In genomic region chr2:207073791-207074678, GRCh38 we compare ENCODE assay signal across 9 cellular contexts.
A peak's percentile ranks its signal among the peaks of the same experiment; 100 is the strongest.
DNase-seq lines count a peak whose midpoint lies in the region; ATAC-seq, FAIRE-seq and TF ChIP-seq lines count a peak whose summit lies in the region.
"Had no signal": no experiment of that assay in that cellular context is flagged by ENCODE, and none has a peak within 500 bp of the region (broad histone marks: within the 10 kb centered on the region; RNA-seq: fewer than 3 reads in every experiment).

No MANE protein-coding gene starts in this region.

- H3K9me3 Mint-ChIP-seq in natural killer cell treated with Interleukin-12 subunit alpha and Interleukin-12 subunit beta and Interleukin-15 and Interleukin-18, amount 100 ng/mL, for 72 hours = peaks cover 6% of the 10 kb centered on the region

- CTCF ChIA-PET in Panc1 (lab: Charles Lee) = no interaction called here

- peaks cover 4% of the 10 kb centered on the region for H3K36me3 Mint-ChIP-seq in natural killer cell treated with Interleukin-12 subunit alpha and Interleukin-12 subunit beta and Interleukin-15 and Interleukin-18, amount 100 ng/mL, for 72 hours

- peak overlapping the region; percentile 87 for H3K4me3 Mint-ChIP-seq in natural killer cell treated with Interleukin-12 subunit alpha and Interleukin-12 subunit beta and Interleukin-15 and Interleukin-18, amount 100 ng/mL, for 72 hours

- no TSS peak for BruUV-seq in Panc1 (replicated peaks; lab: Mats Ljungman, UMichigan)

- peaks cover 22 to 38% of the 10 kb centered on the region in 2 donors for H3K4me1 Mint-ChIP-seq in natural killer cell treated with Interleukin-12 subunit alpha and Interleukin-12 subunit beta and Interleukin-15 and Interleukin-18, amount 100 ng/mL, for 72 hours (ENCODE audit: low read depth in 2 of 2)

- intact Hi-C loops in Panc1 (cut with micrococcal nuclease; ENCODE audit: unreplicated experiment) = no loop called here
- intact Hi-C loops in uterus (cut with DNase I; ENCODE audit: low total_unique reads) = no loop called here

- FAIRE-seq in bronchial epithelial cell (lab: Jason Lieb, UNC) = no peak

- DNase-seq in NCI-H2171 treated with DMSO at 0.1 percent for 48 hours (lab: John Stamatoyannopoulos, UW) (peak; percentile 24), NCI-H2171 (lab: John Stamatoyannopoulos, UW) (no peak), Panc1 (ENCODE audit: low read depth, low spot score) (no peak), bronchial epithelial cell (ENCODE audit: low read depth) (peak; percentile 40), uterus (no peak), OCI-M2 (lab: John Stamatoyannopoulos, UW; ENCODE audit: unreplicated experiment) (no peak)
- DNase-seq in natural killer cell treated with Interleukin-12 subunit alpha and Interleukin-12 subunit beta and Interleukin-15 and Interleukin-18, amount 100 ng/mL, for 72 hours (ENCODE audit: low spot score) = peak; percentile 79

- POLR2A ChIA-PET in Panc1 (lab: Charles Lee) = interaction anchor here (0.6 kb wide), 1 partner anchor 47 kb away, joined by 3 read pairs; no protein-coding TSS in a partner anchor

- H3K27ac ChIP-seq in Panc1 (ENCODE audit: low read length) (no peak overlapping the region), uterus (peak overlapping the region; percentile 28 to 49)
- H3K27ac ChIP-seq: SJSA1 had no signal

- H3K4me3 ChIP-seq in Panc1 (ENCODE audit: low read depth in 2 of 2, low read length in 2 of 2) (no peak overlapping the region), bronchial epithelial cell (ENCODE audit: low read depth, low read length) (no peak overlapping the region), uterus (no peak overlapping the region)
- H3K4me3 ChIP-seq: SJSA1 had no signal

- in situ Hi-C loops in Panc1 (cut with HindIII; ENCODE audit: low pct_unique_long_range_greater_than_20kb, low sequenced_read_pairs) = no loop called here

- ATAC-seq in Panc1 = peak; percentile 48
- peak; percentile 88 for ATAC-seq in natural killer cell treated with Interleukin-12 subunit alpha and Interleukin-12 subunit beta and Interleukin-15 and Interleukin-18, amount 100 ng/mL, for 72 hours
- no peak for ATAC-seq in GM19023 (IDR thresholded peaks at IDR 0.05; ENCODE audit: unreplicated experiment)

- peaks cover 0 to 10% of the 10 kb centered on the region in 2 donors for H3K27me3 Mint-ChIP-seq in natural killer cell treated with Interleukin-12 subunit alpha and Interleukin-12 subunit beta and Interleukin-15 and Interleukin-18, amount 100 ng/mL, for 72 hours

- peaks cover 9% of the 10 kb centered on the region for H3K4me1 ChIP-seq in Panc1 (ENCODE audit: control insufficient read depth, insufficient read depth, low read length)
- H3K4me1 ChIP-seq in uterus = no peaks in the 10 kb centered on the region

- no peak for TF ChIP-seq POLR2A in uterus (IDR thresholded peaks at IDR 0.05)

- H3K36me3 ChIP-seq in Panc1 (ENCODE audit: control insufficient read depth, insufficient read depth, low read length) (no peaks in the 10 kb centered on the region; the same call in 1 of the 2 replicates), bronchial epithelial cell (ENCODE audit: control insufficient read depth, insufficient read depth, low read length) (no peaks in the 10 kb centered on the region), uterus (no peaks in the 10 kb centered on the region)

- H3K27ac Mint-ChIP-seq in natural killer cell treated with Interleukin-12 subunit alpha and Interleukin-12 subunit beta and Interleukin-15 and Interleukin-18, amount 100 ng/mL, for 72 hours = peak overlapping the region; percentile 86 to 96

- H3K9me3 ChIP-seq in Panc1 (ENCODE audit: control insufficient read depth, insufficient read depth, low read depth, low read length) (no peaks in the 10 kb centered on the region), uterus (no peaks in the 10 kb centered on the region)
- H3K9me3 ChIP-seq: SJSA1 had no signal

- H3K27me3 ChIP-seq in Panc1 (ENCODE audit: control insufficient read depth, insufficient read depth, low read length) (no peaks in the 10 kb centered on the region), bronchial epithelial cell (ENCODE audit: control insufficient read depth, insufficient read depth, low read length) (no peaks in the 10 kb centered on the region), uterus (no peaks in the 10 kb centered on the region)
- H3K27me3 ChIP-seq: SJSA1 had no signal

- no peak for TF ChIP-seq CTCF in Panc1 (IDR thresholded peaks at IDR 0.05)
- TF ChIP-seq CTCF in bronchial epithelial cell (IDR thresholded peaks at IDR 0.05; ENCODE audit: insufficient read depth, low read length, severe bottlenecking) = no peak
- no peak for TF ChIP-seq CTCF in uterus (IDR thresholded peaks at IDR 0.05)

Comparison
In these comparisons a context has a peak if more than half of its experiments do, and no peak if none do; other contexts are left out.
1. DNase-seq: peak in NCI-H2171 treated with DMSO at 0.1 percent for 48 hours (single experiment), bronchial epithelial cell (single experiment) and natural killer cell treated with Interleukin-12 subunit alpha and Interleukin-12 subunit beta and Interleukin-15 and Interleukin-18, amount 100 ng/mL, for 72 hours (single experiment); none in NCI-H2171 (single experiment), Panc1 (single experiment), uterus (0 of 2) and OCI-M2 (single experiment).